In genomic region chr12:14952295-14952995, GRCh38 we compare ENCODE assay signal across 8 cellular contexts. TPM values are rescaled to one million over a fixed set of nuclear protein-coding genes. Genes with fewer than 3 reads are reported as not detected.
DNase-seq lines count a peak whose midpoint lies in the region; ATAC-seq lines count a peak whose summit lies in the region.

No MANE protein-coding gene starts in this region.

- no peaks in the 10 kb centered on the region for H3K9me3 Mint-ChIP-seq in activated T-helper 1 cell treated with anti-CD3 and anti-CD28 coated beads, Interleukin-12 subunit alpha, Interleukin-12 subunit beta, Interleukin-2, Interleukin-4 antibody, amounts not matched to agents 30 ng/mL and 10 ng/mL and 1 ng/mL, durations not matched to agents 14 hours and 24 hours and 36 hours

- DNase-seq in NCI-H1417 (lab: John Stamatoyannopoulos, UW) = peak in 2 of 3 experiments; percentile 14 to 47
- no peak for DNase-seq in NCI-H1417 treated with DMSO at 0.1 percent for 48 hours (lab: John Stamatoyannopoulos, UW)
- peak; percentile 18 to 31 for DNase-seq in Kasumi-1 (lab: John Stamatoyannopoulos, UW)
- DNase-seq in activated T-helper 1 cell treated with anti-CD3 and anti-CD28 coated beads, Interleukin-12 subunit alpha, Interleukin-12 subunit beta, Interleukin-2, Interleukin-4 antibody, amounts not matched to agents 30 ng/mL and 10 ng/mL and 1 ng/mL, durations not matched to agents 14 hours and 24 hours and 36 hours (ENCODE audit: low spot score) = peak; percentile 56
- no peak for DNase-seq in left cardiac atrium
- DNase-seq in smooth muscle cell of the brain vasculature (ENCODE audit: low read depth, low spot score) = peak; percentile 72
- DNase-seq in NCI-H187 treated with DMSO at 0.1 percent for 48 hours (lab: John Stamatoyannopoulos, UW) = no peak

- ATAC-seq in GM21717 (IDR thresholded peaks at IDR 0.05; ENCODE audit: unreplicated experiment) (peak; percentile 57), left cardiac atrium (peak; percentile 62 to 91)

- peaks cover 39% of the 10 kb centered on the region for H3K36me3 Mint-ChIP-seq in activated T-helper 1 cell treated with anti-CD3 and anti-CD28 coated beads, Interleukin-12 subunit alpha, Interleukin-12 subunit beta, Interleukin-2, Interleukin-4 antibody, amounts not matched to agents 30 ng/mL and 10 ng/mL and 1 ng/mL, durations not matched to agents 14 hours and 24 hours and 36 hours (ENCODE audit: low read depth)

- H3K27me3 Mint-ChIP-seq in activated T-helper 1 cell treated with anti-CD3 and anti-CD28 coated beads, Interleukin-12 subunit alpha, Interleukin-12 subunit beta, Interleukin-2, Interleukin-4 antibody, amounts not matched to agents 30 ng/mL and 10 ng/mL and 1 ng/mL, durations not matched to agents 14 hours and 24 hours and 36 hours (ENCODE audit: insufficient read depth) = no peaks in the 10 kb centered on the region

- peak overlapping the region; percentile 99 for H3K27ac Mint-ChIP-seq in activated T-helper 1 cell treated with anti-CD3 and anti-CD28 coated beads, Interleukin-12 subunit alpha, Interleukin-12 subunit beta, Interleukin-2, Interleukin-4 antibody, amounts not matched to agents 30 ng/mL and 10 ng/mL and 1 ng/mL, durations not matched to agents 14 hours and 24 hours and 36 hours

- H3K4me3 Mint-ChIP-seq in activated T-helper 1 cell treated with anti-CD3 and anti-CD28 coated beads, Interleukin-12 subunit alpha, Interleukin-12 subunit beta, Interleukin-2, Interleukin-4 antibody, amounts not matched to agents 30 ng/mL and 10 ng/mL and 1 ng/mL, durations not matched to agents 14 hours and 24 hours and 36 hours = peak overlapping the region; percentile 81

- intact Hi-C loops in activated T-helper 1 cell treated with anti-CD3 and anti-CD28 coated beads, Interleukin-12 subunit alpha, Interleukin-12 subunit beta, Interleukin-2, Interleukin-4 antibody, amounts not matched to agents 30 ng/mL and 10 ng/mL and 1 ng/mL, durations not matched to agents 14 hours and 24 hours and 36 hours (cut with micrococcal nuclease) = loop anchor here (1.0 to 5.0 kb wide), 8 partner anchors 9 to 730 kb away; partner anchors contain the start of genes ARHGDIB, C12orf60 and WBP11
- intact Hi-C loops in left cardiac atrium (cut with DNase I) = loop anchor here in 1 of 2 donors (5.0 kb wide), 1 partner anchor 65 kb away; the partner anchor contains the start of gene MGP

- H3K4me1 Mint-ChIP-seq in activated T-helper 1 cell treated with anti-CD3 and anti-CD28 coated beads, Interleukin-12 subunit alpha, Interleukin-12 subunit beta, Interleukin-2, Interleukin-4 antibody, amounts not matched to agents 30 ng/mL and 10 ng/mL and 1 ng/mL, durations not matched to agents 14 hours and 24 hours and 36 hours (ENCODE audit: low read depth) = peaks cover 90% of the 10 kb centered on the region

RNA-seq across cellular contexts. Expression of gene ARHGDIB, which starts 9.0 kb away (rescaled TPM):
- total RNA-seq in activated T-helper 1 cell treated with anti-CD3 and anti-CD28 coated beads, Interleukin-12 subunit alpha, Interleukin-12 subunit beta, Interleukin-2, Interleukin-4 antibody, amounts not matched to agents 30 ng/mL and 10 ng/mL and 1 ng/mL, durations not matched to agents 14 hours and 24 hours and 36 hours = 494 and 511 TPM in 2 replicates
- total RNA-seq in left cardiac atrium = 100 to 1,000 TPM in 1 of 2 donors, 10 to 100 TPM in 1; 80.0 to 118 TPM

RNA-seq across cellular contexts. Expression of gene ERP27, which starts 14.1 kb away (rescaled TPM):
- total RNA-seq in activated T-helper 1 cell treated with anti-CD3 and anti-CD28 coated beads, Interleukin-12 subunit alpha, Interleukin-12 subunit beta, Interleukin-2, Interleukin-4 antibody, amounts not matched to agents 30 ng/mL and 10 ng/mL and 1 ng/mL, durations not matched to agents 14 hours and 24 hours and 36 hours = 2.2 and 2.3 TPM in 2 replicates
- total RNA-seq in left cardiac atrium = under 1 TPM; 0.18 to 0.44 TPM

RNA-seq across cellular contexts. Expression of gene PDE6H, which starts 20.4 kb away (rescaled TPM):
- not detected in 2 replicates for total RNA-seq in activated T-helper 1 cell treated with anti-CD3 and anti-CD28 coated beads, Interleukin-12 subunit alpha, Interleukin-12 subunit beta, Interleukin-2, Interleukin-4 antibody, amounts not matched to agents 30 ng/mL and 10 ng/mL and 1 ng/mL, durations not matched to agents 14 hours and 24 hours and 36 hours
- total RNA-seq in left cardiac atrium = not detected

Comparison
In these comparisons a context has a peak if more than half of its experiments do, and no peak if none do; other contexts are left out.
1. DNase-seq: peak in NCI-H1417 (2 of 3), Kasumi-1 (2 of 2), activated T-helper 1 cell treated with anti-CD3 and anti-CD28 coated beads, Interleukin-12 subunit alpha, Interleukin-12 subunit beta, Interleukin-2, Interleukin-4 antibody, amounts not matched to agents 30 ng/mL and 10 ng/mL and 1 ng/mL, durations not matched to agents 14 hours and 24 hours and 36 hours (single experiment) and smooth muscle cell of the brain vasculature (single experiment); none in NCI-H1417 treated with DMSO at 0.1 percent for 48 hours (single experiment), left cardiac atrium (single experiment) and NCI-H187 treated with DMSO at 0.1 percent for 48 hours (single experiment).